Comparison of ENCODE assay signal across 8 cellular contexts in the genomic region with DNA sequence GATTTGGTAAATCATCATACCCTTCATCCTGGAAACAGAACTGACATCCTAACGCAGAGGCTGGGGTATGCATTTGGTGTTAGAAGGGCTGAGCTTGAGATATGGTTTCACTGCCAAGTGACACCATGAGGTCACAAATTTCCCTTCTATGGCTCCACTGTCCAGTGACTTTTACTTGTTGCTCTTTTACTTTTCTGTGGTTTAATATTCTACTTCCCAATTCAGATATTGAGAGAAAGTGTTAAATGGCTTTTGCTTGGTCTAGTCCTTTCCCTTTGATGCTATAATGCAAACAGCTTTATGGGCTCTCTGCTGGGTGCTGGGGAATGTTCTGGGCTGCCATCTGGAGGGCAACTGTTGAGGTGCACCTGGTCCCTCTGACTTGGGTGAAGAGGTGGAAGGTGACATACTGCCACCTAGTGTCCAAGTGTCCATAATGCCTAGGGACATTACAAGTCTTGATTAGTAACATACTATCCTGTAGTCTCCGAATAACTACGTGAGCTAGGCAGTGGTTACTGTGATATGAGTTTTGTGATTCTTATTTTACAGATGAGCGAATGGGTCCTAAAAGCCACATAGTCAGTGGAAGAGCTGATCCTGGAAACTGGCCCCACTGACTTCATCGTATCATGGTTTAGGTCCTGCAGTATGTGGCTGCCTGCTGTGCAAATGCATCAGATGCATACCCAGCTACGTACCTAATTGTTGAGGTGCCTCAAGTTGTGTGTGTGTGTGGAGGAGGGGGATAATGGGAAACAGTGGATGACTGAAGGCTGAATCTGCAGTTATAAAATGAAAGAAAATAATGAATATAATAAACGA.
A peak's percentile ranks its signal among the peaks of the same experiment; 100 is the strongest.
DNase-seq lines count a peak whose midpoint lies in the region; ATAC-seq, FAIRE-seq and TF ChIP-seq lines count a peak whose summit lies in the region.

No MANE protein-coding gene starts in this region.

- peak; percentile 97 for FAIRE-seq in D721Med (lab: Jason Lieb, UNC)

- CTCF ChIA-PET in activated CD8-positive, alpha-beta T cell treated with anti-CD3 and anti-CD28 coated beads for 36 hours (lab: Charles Lee), result interaction anchor here (0.5 to 5.9 kb wide), 61 partner anchors 9 to 690 kb away, joined by 3 to 201 read pairs (median 4); partner anchors contain the start of genes PRR5L and RAG1

- DNase-seq in D721Med (ENCODE audit: insufficient read length, low spot score) (no peak), HT-29 (ENCODE audit: low spot score) (peak; percentile 99), NK-92 (lab: John Stamatoyannopoulos, UW; ENCODE audit: unreplicated experiment) (peak; percentile 23), endodermal cell (peak; percentile 97), midbrain (lab: John Stamatoyannopoulos, UW) (peak; percentile 86)
- DNase-seq in activated CD8-positive, alpha-beta T cell treated with anti-CD3 and anti-CD28 coated beads for 36 hours, result peak; percentile 94
- peak; percentile 45 to 56 for DNase-seq in stimulated activated CD8-positive, alpha-beta memory T cell treated with anti-CD3 and anti-CD28 coated beads, Interleukin-4, amount 100 ng/mL, for 4 hours (ENCODE audit: low read depth in 2 of 2, low spot score in 1 of 2)

- peaks cover 6% of the 10 kb centered on the region for H3K27me3 ChIP-seq in endodermal cell (ENCODE audit: control insufficient read depth, insufficient read depth, low read length, poor library complexity, severe bottlenecking)

- no peaks in the 10 kb centered on the region for H3K9me3 Mint-ChIP-seq in activated CD8-positive, alpha-beta T cell treated with anti-CD3 and anti-CD28 coated beads for 36 hours
- H3K9me3 Mint-ChIP-seq in endodermal cell, result no peaks in the 10 kb centered on the region

- intact Hi-C loops in activated CD8-positive, alpha-beta T cell treated with anti-CD3 and anti-CD28 coated beads for 36 hours (cut with micrococcal nuclease), result loop anchor here (1.0 to 2.0 kb wide), 2 partner anchors 44 to 183 kb away; no protein-coding TSS in a partner anchor

- H3K27me3 Mint-ChIP-seq in activated CD8-positive, alpha-beta T cell treated with anti-CD3 and anti-CD28 coated beads for 36 hours, result peaks cover 21% of the 10 kb centered on the region
- H3K27me3 Mint-ChIP-seq in endodermal cell (ENCODE audit: insufficient read depth), result peaks cover 20% of the 10 kb centered on the region

- POLR2A ChIA-PET in activated CD8-positive, alpha-beta T cell treated with anti-CD3 and anti-CD28 coated beads for 36 hours (lab: Charles Lee), result interaction anchor here (0.5 to 0.9 kb wide), 2 partner anchors 186 to 599 kb away, joined by 3 to 4 read pairs; no protein-coding TSS in a partner anchor

- H3K4me1 ChIP-seq in endodermal cell (ENCODE audit: control insufficient read depth, insufficient read depth, low read length), result no peaks in the 10 kb centered on the region

- H3K27ac Mint-ChIP-seq in activated CD8-positive, alpha-beta T cell treated with anti-CD3 and anti-CD28 coated beads for 36 hours, result no peak overlapping the region
- no peak overlapping the region for H3K27ac Mint-ChIP-seq in endodermal cell

- 51 to 54% methylated on average over 3 to 7 of the region's 7 CpGs for WGBS in endodermal cell (ENCODE audit: insufficient coverage in 1 of 2, insufficient read length in 1 of 2), 2 experiments

- no peak overlapping the region for H3K4me3 ChIP-seq in endodermal cell (ENCODE audit: low read length)

- no peaks in the 10 kb centered on the region for H3K36me3 Mint-ChIP-seq in activated CD8-positive, alpha-beta T cell treated with anti-CD3 and anti-CD28 coated beads for 36 hours (ENCODE audit: low read depth)
- no peaks in the 10 kb centered on the region for H3K36me3 Mint-ChIP-seq in endodermal cell (ENCODE audit: low read depth)

- no peaks in the 10 kb centered on the region for H3K9me3 ChIP-seq in endodermal cell (ENCODE audit: control insufficient read depth, low read length)

- peak; percentile 89 for ATAC-seq in GM21447 (IDR thresholded peaks at IDR 0.05; ENCODE audit: unreplicated experiment)
- ATAC-seq in activated CD8-positive, alpha-beta T cell treated with anti-CD3 and anti-CD28 coated beads for 36 hours, result peak; percentile 100

- no peak overlapping the region for H3K27ac ChIP-seq in endodermal cell (ENCODE audit: low read depth, low read length)

- no peak overlapping the region for H3K4me3 Mint-ChIP-seq in activated CD8-positive, alpha-beta T cell treated with anti-CD3 and anti-CD28 coated beads for 36 hours
- H3K4me3 Mint-ChIP-seq in endodermal cell, result no peak overlapping the region

- no peak overlapping the region for H3K9ac ChIP-seq in endodermal cell (ENCODE audit: extremely low read depth, low read length, poor library complexity, severe bottlenecking)

- H3K4me1 Mint-ChIP-seq in activated CD8-positive, alpha-beta T cell treated with anti-CD3 and anti-CD28 coated beads for 36 hours (ENCODE audit: low read depth), result peaks cover 3% of the 10 kb centered on the region
- H3K4me1 Mint-ChIP-seq in endodermal cell, result peaks cover 2% of the 10 kb centered on the region

- H3K36me3 ChIP-seq in endodermal cell (ENCODE audit: control insufficient read depth, insufficient read depth, low read length), result no peaks in the 10 kb centered on the region

- TF ChIP-seq CTCF in D721Med (IDR thresholded peaks at IDR 0.05; ENCODE audit: insufficient read depth, missing control alignments) (peak; percentile 100), endodermal cell (conservative IDR thresholded peaks at IDR 0.05) (peak; percentile 100)
- TF ChIP-seq CTCF in activated CD8-positive, alpha-beta T cell treated with anti-CD3 and anti-CD28 coated beads for 36 hours (IDR thresholded peaks at IDR 0.05), result peak; percentile 93
